Comparison of ENCODE assay signal across 12 cellular contexts in genomic region chr4:159150838-159151390, GRCh38. TPM values are rescaled to one million over a fixed set of nuclear protein-coding genes. Genes with fewer than 3 reads are reported as not detected.
DNase-seq lines count a peak whose midpoint lies in the region; ATAC-seq and TF ChIP-seq lines count a peak whose summit lies in the region.
"Had no signal": no experiment of that assay in that cellular context is flagged by ENCODE, and none has a peak within 500 bp of the region (broad histone marks: within the 10 kb centered on the region; RNA-seq: fewer than 3 reads in every experiment).

No MANE protein-coding gene starts in this region.

- no peak for TF ChIP-seq RAD21 in neural cell (conservative IDR thresholded peaks at IDR 0.05)

- H3K4me1 ChIP-seq in MM.1S (ENCODE audit: low read length) = peaks cover 19% of the 10 kb centered on the region

- TF ChIP-seq EP300 in neural cell (conservative IDR thresholded peaks at IDR 0.05; ENCODE audit: poor library complexity, severe bottlenecking) = no peak

- no peak overlapping the region for H3K9ac ChIP-seq in MM.1S (ENCODE audit: low read length)
- H3K9ac ChIP-seq in neural cell (ENCODE audit: low read length) = no peak overlapping the region

- H3K27ac ChIP-seq in MM.1S (ENCODE audit: low read length) (peak overlapping the region; percentile 33; the same call in 1 of the 2 replicates), neural cell (ENCODE audit: low read length) (no peak overlapping the region)
- H3K27ac ChIP-seq: neutrophil, thoracic aorta had no signal

- no peaks in the 10 kb centered on the region for H3K9me3 ChIP-seq in MM.1S (replicated peaks; ENCODE audit: insufficient read depth, low read length)
- no peaks in the 10 kb centered on the region for H3K9me3 ChIP-seq in neural cell (ENCODE audit: low read length)
- H3K9me3 ChIP-seq: neutrophil, thoracic aorta had no signal

- peak; percentile 54 for ATAC-seq in GM19351 (IDR thresholded peaks at IDR 0.05; ENCODE audit: unreplicated experiment)
- ATAC-seq in HG02642 (IDR thresholded peaks at IDR 0.05; ENCODE audit: poor library complexity, unreplicated experiment) = peak; percentile 60

- H3K36me3 ChIP-seq in MM.1S (replicated peaks; ENCODE audit: insufficient read depth, low read length) (no peaks in the 10 kb centered on the region), neural cell (ENCODE audit: insufficient read depth, low read length) (no peaks in the 10 kb centered on the region)
- H3K36me3 ChIP-seq: neutrophil, thoracic aorta had no signal

- H3K9me2 ChIP-seq in MM.1S (replicated peaks; ENCODE audit: insufficient read depth, low read length) (no peaks in the 10 kb centered on the region), neural cell (ENCODE audit: insufficient read depth, low read length) (no peaks in the 10 kb centered on the region)

- H3K79me2 ChIP-seq in MM.1S (ENCODE audit: low read length) = peaks cover 30% of the 10 kb centered on the region
- peaks cover 97% of the 10 kb centered on the region for H3K79me2 ChIP-seq in neural cell (replicated peaks; ENCODE audit: insufficient read depth, low read length)

- H3K4me2 ChIP-seq in MM.1S (ENCODE audit: low read depth, low read length) (peak overlapping the region; percentile 30; the same call in 1 of the 2 replicates), neural cell (ENCODE audit: low read length) (no peak overlapping the region)

- TF ChIP-seq CTCF in MM.1S (IDR thresholded peaks at IDR 0.05; ENCODE audit: low read length) (no peak), neural cell (IDR thresholded peaks at IDR 0.05; ENCODE audit: poor library complexity, severe bottlenecking) (no peak)

- intact Hi-C loops in posterior vena cava (cut with DNase I) = no loop called here

- POLR2A ChIA-PET in HEK293T (lab: Yijun Ruan, JAX) = no interaction called here

- H2AFZ ChIP-seq in MM.1S (ENCODE audit: low read length) (no peak overlapping the region), neural cell (ENCODE audit: low read depth, low read length) (no peak overlapping the region)

- CTCF ChIA-PET in HEK293T (lab: Yijun Ruan, JAX) = no interaction called here

- H3F3A ChIP-seq in MM.1S (ENCODE audit: insufficient read depth, low read length) (no peaks in the 10 kb centered on the region), neural cell (ENCODE audit: insufficient read depth, low read length, poor library complexity, severe bottlenecking) (peaks cover 4% of the 10 kb centered on the region)

- H4K20me1 ChIP-seq in MM.1S (ENCODE audit: insufficient read depth, low read length) (no peaks in the 10 kb centered on the region), neural cell (ENCODE audit: insufficient read depth) (peaks cover 65% of the 10 kb centered on the region)

- H3K4me3 ChIP-seq in MM.1S (ENCODE audit: low read length) = no peak overlapping the region
- H3K4me3 ChIP-seq in neural cell (ENCODE audit: low read length) = peak overlapping the region; percentile 10
- H3K4me3 ChIP-seq: thoracic aorta had no signal

- DNase-seq in MM.1S (peak; percentile 59), DMS153 (lab: John Stamatoyannopoulos, UW) (no peak), GM19240 (ENCODE audit: insufficient read length, low spot score) (no peak), posterior vena cava (ENCODE audit: low spot score) (no peak), HEK293T (ENCODE audit: extremely low spot score) (no peak)
- DNase-seq: activated CD8-positive, alpha-beta memory T cell treated with anti-CD3 and anti-CD28 coated beads for 24 hours; NCI-H524 treated with DMSO at 0.1 percent for 48 hours had no signal

- H3K27me3 ChIP-seq in MM.1S (replicated peaks; ENCODE audit: insufficient read depth, low read length) = no peaks in the 10 kb centered on the region
- no peaks in the 10 kb centered on the region for H3K27me3 ChIP-seq in neural cell (ENCODE audit: insufficient read depth, low read depth, low read length)
- H3K27me3 ChIP-seq: neutrophil had no signal

TF ChIP-seq in neural cell, 6 proteins besides CTCF, POLR2A, EP300 and RAD21:
- no peak for TF ChIP-seq EZH2 (IDR thresholded peaks at IDR 0.05; ENCODE audit: borderline replicate concordance, insufficient read depth, low read length, poor library complexity, severe bottlenecking)
- no peak for TF ChIP-seq TAF1 (IDR thresholded peaks at IDR 0.05; ENCODE audit: low read depth)
- TF ChIP-seq MXI1 (conservative IDR thresholded peaks at IDR 0.05; ENCODE audit: poor library complexity, severe bottlenecking) = no peak
TF ChIP-seq in neural cell: peak in this region for 0.

TF ChIP-seq in HEK293T, 16 proteins besides CTCF, POLR2A, EP300 and RAD21:
- no peak for TF ChIP-seq L3MBTL2 (conservative IDR thresholded peaks at IDR 0.05)
- no peak for TF ChIP-seq ZNF384 (IDR thresholded peaks at IDR 0.05)
- TF ChIP-seq ELF4 (IDR thresholded peaks at IDR 0.05) = no peak
- no peak for TF ChIP-seq TARDBP (IDR thresholded peaks at IDR 0.05)
- no peak for TF ChIP-seq LEF1 (IDR thresholded peaks at IDR 0.05; ENCODE audit: borderline replicate concordance)
- TF ChIP-seq FOXA1 (IDR thresholded peaks at IDR 0.05) = no peak
- TF ChIP-seq ARNT (IDR thresholded peaks at IDR 0.05) = no peak
- no peak for TF ChIP-seq CTBP1 (IDR thresholded peaks at IDR 0.05; ENCODE audit: borderline replicate concordance)
- no peak for TF ChIP-seq FOXK2 (IDR thresholded peaks at IDR 0.05)
- TF ChIP-seq, protein P1, sequence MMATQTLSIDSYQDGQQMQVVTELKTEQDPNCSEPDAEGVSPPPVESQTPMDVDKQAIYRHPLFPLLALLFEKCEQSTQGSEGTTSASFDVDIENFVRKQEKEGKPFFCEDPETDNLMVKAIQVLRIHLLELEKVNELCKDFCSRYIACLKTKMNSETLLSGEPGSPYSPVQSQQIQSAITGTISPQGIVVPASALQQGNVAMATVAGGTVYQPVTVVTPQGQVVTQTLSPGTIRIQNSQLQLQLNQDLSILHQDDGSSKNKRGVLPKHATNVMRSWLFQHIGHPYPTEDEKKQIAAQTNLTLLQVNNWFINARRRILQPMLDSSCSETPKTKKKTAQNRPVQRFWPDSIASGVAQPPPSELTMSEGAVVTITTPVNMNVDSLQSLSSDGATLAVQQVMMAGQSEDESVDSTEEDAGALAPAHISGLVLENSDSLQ (IDR thresholded peaks at IDR 0.05) = no peak

RNA-seq across cellular contexts. Expression of gene RAPGEF2, which starts 48.0 kb away (rescaled TPM):
- polyA plus RNA-seq in neural cell = 134 and 145 TPM in 2 replicates
- polyA minus RNA-seq in neural cell = 528 and 617 TPM in 2 replicates
- total RNA-seq in posterior vena cava = 10 to 100 TPM; 25.6 to 28.2 TPM
